ENCODE assay signal across 34 cellular contexts in the genomic region with DNA sequence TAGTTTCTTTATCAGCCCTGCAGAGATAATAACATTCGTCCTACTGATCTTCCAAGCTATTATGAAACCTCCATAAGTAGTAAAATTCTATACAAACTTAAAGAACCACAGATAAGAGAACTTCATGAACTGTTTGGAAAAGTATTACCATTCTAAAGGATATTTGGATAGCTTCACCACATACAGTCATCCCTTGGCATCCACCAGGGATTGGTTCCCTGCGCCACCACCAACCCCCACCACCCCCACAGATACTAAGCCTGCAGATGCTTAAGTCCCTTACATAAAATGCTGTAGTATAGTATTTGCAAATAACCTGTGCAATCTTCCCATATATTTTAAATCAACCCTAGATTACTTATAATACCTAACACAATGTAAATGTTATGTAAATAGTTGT.
"Had no signal": no experiment of that assay in that cellular context is flagged by ENCODE, and none has a peak within 500 bp of the region (broad histone marks: within the 10 kb centered on the region; RNA-seq: fewer than 3 reads in every experiment).

No MANE protein-coding gene starts in this region.

- H3K4me1 ChIP-seq: adrenal gland, ascending aorta, esophagus squamous epithelium, foreskin keratinocyte, gastrocnemius medialis, heart left ventricle had no signal

- H3K36me3 ChIP-seq: adrenal gland, ascending aorta, brain microvascular endothelial cell, esophagus squamous epithelium, gastrocnemius medialis, heart left ventricle had no signal

- ATAC-seq: activated CD4-positive, alpha-beta T cell treated with anti-CD3 and anti-CD28 coated beads for 36 hours; activated naive CD8-positive, alpha-beta T cell treated with anti-CD3 and anti-CD28 coated beads, Interleukin-2, amount 50 U/mL, for 24 hours; activated T-cell treated with anti-CD3 and anti-CD28 coated beads, Interleukin-2, amount 50 U/mL, for 4 hours; foreskin keratinocyte; gastrocnemius medialis; heart left ventricle; T-helper 17 cell had no signal

- H3K27ac ChIP-seq: adrenal gland, ascending aorta, brain microvascular endothelial cell, epithelial cell of prostate, esophagus squamous epithelium, foreskin keratinocyte, gastrocnemius medialis, heart left ventricle had no signal

- H3K9me3 Mint-ChIP-seq: activated CD4-positive, alpha-beta memory T cell treated with anti-CD3 and anti-CD28 coated beads for 36 hours; activated CD4-positive, alpha-beta T cell treated with anti-CD3 and anti-CD28 coated beads, Interleukin-2, amount 10 ng/mL, durations not matched to agents 24 days and 14 days; activated naive CD4-positive, alpha-beta T cell treated with anti-CD3 and anti-CD28 coated beads for 36 hours; activated naive CD4-positive, alpha-beta T cell treated with anti-CD3 and anti-CD28 coated beads, Interleukin-2, amount 50 U/mL, for 24 hours; activated naive CD8-positive, alpha-beta T cell treated with anti-CD3 and anti-CD28 coated beads for 36 hours; activated naive CD8-positive, alpha-beta T cell treated with anti-CD3 and anti-CD28 coated beads, Interleukin-2, amount 50 U/mL, for 24 hours; activated T-cell treated with anti-CD3 and anti-CD28 coated beads, Interleukin-2, amount 50 U/mL, for 4 hours; activated T-helper 2 cell treated with anti-CD3 and anti-CD28 coated beads, Interferon-gamma antibody, Interleukin-2, Interleukin-4, amounts not matched to agents 10 μg/mL and 5 μg/mL and 100 μg/mL, durations not matched to agents 14 hours and 24 hours and 36 hours; T-helper 2 cell treated with Interferon-gamma antibody and Interleukin-4, amounts not matched to agents 5 μg/mL and 100 μg/mL, for 36 hours had no signal

- H3K27ac Mint-ChIP-seq: activated CD4-positive, alpha-beta memory T cell treated with anti-CD3 and anti-CD28 coated beads for 36 hours; activated CD4-positive, alpha-beta T cell treated with anti-CD3 and anti-CD28 coated beads for 36 hours; activated CD4-positive, alpha-beta T cell treated with anti-CD3 and anti-CD28 coated beads, Interleukin-2, amount 10 ng/mL, durations not matched to agents 24 days and 14 days; activated naive CD4-positive, alpha-beta T cell treated with anti-CD3 and anti-CD28 coated beads for 36 hours; activated naive CD4-positive, alpha-beta T cell treated with anti-CD3 and anti-CD28 coated beads, Interleukin-2, amount 50 U/mL, for 24 hours; activated naive CD8-positive, alpha-beta T cell treated with anti-CD3 and anti-CD28 coated beads for 36 hours; activated naive CD8-positive, alpha-beta T cell treated with anti-CD3 and anti-CD28 coated beads, Interleukin-2, amount 50 U/mL, for 24 hours; activated T-helper 2 cell treated with anti-CD3 and anti-CD28 coated beads, Interferon-gamma antibody, Interleukin-2, Interleukin-4, amounts not matched to agents 10 μg/mL and 5 μg/mL and 100 μg/mL, durations not matched to agents 14 hours and 24 hours and 36 hours; T-helper 17 cell; T-helper 2 cell treated with Interferon-gamma antibody and Interleukin-4, amounts not matched to agents 5 μg/mL and 100 μg/mL, for 36 hours had no signal

- H3K9me3 ChIP-seq: adrenal gland, ascending aorta, gastrocnemius medialis, heart left ventricle had no signal

- DNase-seq: activated CD4-positive, alpha-beta memory T cell treated with anti-CD3 and anti-CD28 coated beads for 36 hours; activated CD4-positive, alpha-beta T cell treated with anti-CD3 and anti-CD28 coated beads for 36 hours; activated CD4-positive, alpha-beta T cell treated with anti-CD3 and anti-CD28 coated beads, Interleukin-2, amount 10 ng/mL, durations not matched to agents 24 days and 14 days; activated CD4-positive, CD25-positive, alpha-beta regulatory T cell; activated CD4-positive, CD25-positive, alpha-beta regulatory T cell treated with anti-CD3 and anti-CD28 coated beads, Interleukin-2, amount 50 U/mL, for 72 hours; activated CD8-positive, alpha-beta memory T cell treated with anti-CD3 and anti-CD28 coated beads, Interleukin-2, amount 50 U/mL, for 48 hours; activated effector memory CD4-positive, alpha-beta T cell treated with anti-CD3 and anti-CD28 coated beads, Interleukin-2, amount 50 U/mL, for 16 hours; activated naive CD4-positive, alpha-beta T cell treated with anti-CD3 and anti-CD28 coated beads for 36 hours; activated naive CD8-positive, alpha-beta T cell treated with anti-CD3 and anti-CD28 coated beads for 36 hours; activated naive CD8-positive, alpha-beta T cell treated with anti-CD3 and anti-CD28 coated beads, Interleukin-2, amount 50 U/mL, for 24 hours; activated T-cell treated with anti-CD3 and anti-CD28 coated beads for 4 hours; activated T-cell treated with anti-CD3 and anti-CD28 coated beads, Interleukin-2, amount 50 U/mL, for 4 hours; adrenal gland; brain microvascular endothelial cell; cortex of kidney; dermis blood vessel endothelial cell; effector CD8-positive, alpha-beta T cell; esophagus squamous epithelium; foreskin keratinocyte; gastrocnemius medialis; glutamatergic neuron; heart left ventricle; T-helper 1 cell; T-helper 17 cell; T1000 had no signal

- H3K4me1 Mint-ChIP-seq: activated CD4-positive, alpha-beta T cell treated with anti-CD3 and anti-CD28 coated beads for 36 hours; activated CD4-positive, alpha-beta T cell treated with anti-CD3 and anti-CD28 coated beads, Interleukin-2, amount 10 ng/mL, durations not matched to agents 24 days and 14 days; activated naive CD4-positive, alpha-beta T cell treated with anti-CD3 and anti-CD28 coated beads, Interleukin-2, amount 50 U/mL, for 24 hours; activated naive CD8-positive, alpha-beta T cell treated with anti-CD3 and anti-CD28 coated beads for 36 hours; activated naive CD8-positive, alpha-beta T cell treated with anti-CD3 and anti-CD28 coated beads, Interleukin-2, amount 50 U/mL, for 24 hours; T-helper 17 cell had no signal

- FAIRE-seq: bronchial epithelial cell, colon, endometrium, endothelial cell of umbilical vein had no signal

- H3K36me3 Mint-ChIP-seq: activated CD4-positive, alpha-beta memory T cell treated with anti-CD3 and anti-CD28 coated beads for 36 hours; activated naive CD4-positive, alpha-beta T cell treated with anti-CD3 and anti-CD28 coated beads, Interleukin-2, amount 50 U/mL, for 24 hours; activated naive CD8-positive, alpha-beta T cell treated with anti-CD3 and anti-CD28 coated beads for 36 hours had no signal

- H3K4me3 ChIP-seq: adrenal gland, ascending aorta, esophagus squamous epithelium, gastrocnemius medialis, heart left ventricle had no signal

- H3K27me3 ChIP-seq: adrenal gland, ascending aorta, brain microvascular endothelial cell, gastrocnemius medialis had no signal

- H3K4me3 Mint-ChIP-seq: activated CD4-positive, alpha-beta memory T cell treated with anti-CD3 and anti-CD28 coated beads for 36 hours; activated CD4-positive, alpha-beta T cell treated with anti-CD3 and anti-CD28 coated beads for 36 hours; activated CD4-positive, alpha-beta T cell treated with anti-CD3 and anti-CD28 coated beads, Interleukin-2, amount 10 ng/mL, durations not matched to agents 24 days and 14 days; activated naive CD4-positive, alpha-beta T cell treated with anti-CD3 and anti-CD28 coated beads for 36 hours; activated naive CD4-positive, alpha-beta T cell treated with anti-CD3 and anti-CD28 coated beads, Interleukin-2, amount 50 U/mL, for 24 hours; activated naive CD8-positive, alpha-beta T cell treated with anti-CD3 and anti-CD28 coated beads for 36 hours; activated naive CD8-positive, alpha-beta T cell treated with anti-CD3 and anti-CD28 coated beads, Interleukin-2, amount 50 U/mL, for 24 hours; activated T-cell treated with anti-CD3 and anti-CD28 coated beads, Interleukin-2, amount 50 U/mL, for 4 hours; T-helper 17 cell; T-helper 2 cell treated with Interferon-gamma antibody and Interleukin-4, amounts not matched to agents 5 μg/mL and 100 μg/mL, for 36 hours had no signal
